Comparison of ENCODE assay signal across 28 cellular contexts in the genomic region with DNA sequence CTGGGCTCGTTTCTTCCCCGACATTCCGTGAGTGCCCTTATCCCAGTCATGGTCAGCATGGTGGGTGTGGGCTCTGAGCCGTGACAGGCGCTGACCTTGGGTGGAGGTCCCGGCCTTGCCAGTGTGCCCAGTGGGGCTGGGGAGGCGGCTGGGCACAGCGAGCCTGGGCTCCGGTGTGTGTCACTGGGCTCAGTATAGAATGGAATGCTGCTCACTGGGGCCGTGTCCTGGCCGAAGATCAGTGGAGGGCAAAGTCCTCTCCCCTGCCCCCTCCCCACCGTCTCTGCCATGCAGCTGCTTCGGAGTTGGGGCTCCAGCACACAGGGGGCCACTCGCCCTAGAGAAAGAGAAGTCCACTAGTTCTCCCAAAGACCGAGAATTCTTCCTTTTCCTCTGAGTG.
DNase-seq lines count a peak whose midpoint lies in the region; FAIRE-seq and TF ChIP-seq lines count a peak whose summit lies in the region.
"Had no signal": no experiment of that assay in that cellular context is flagged by ENCODE, and none has a peak within 500 bp of the region (broad histone marks: within the 10 kb centered on the region; RNA-seq: fewer than 3 reads in every experiment).

No MANE protein-coding gene starts in this region.

- peaks cover 24 to 31% of the 10 kb centered on the region in 2 donors for H3K4me1 ChIP-seq in kidney (ENCODE audit: control insufficient read depth in 1 of 2, insufficient read depth in 1 of 2, low read depth in 1 of 2, low read length in 2 of 2)
- H3K4me1 ChIP-seq: HAP-1, thyroid gland had no signal

- DNase-seq in HuH-7 (ENCODE audit: low spot score): peak; percentile 61
- DNase-seq in glomerular visceral epithelial cell (ENCODE audit: extremely low spot score): peak; percentile 26
- DNase-seq in kidney: peak; percentile 68
- peak; percentile 25 for DNase-seq in renal cortical epithelial cell (ENCODE audit: low read depth)
- DNase-seq in activated T-cell treated with anti-CD3 and anti-CD28 coated beads, Interleukin-2, amount 50 U/mL, for 48 hours: no peak
- DNase-seq in activated CD8-positive, alpha-beta memory T cell treated with anti-CD3 and anti-CD28 coated beads for 24 hours: no peak
- no peak for DNase-seq in HFFc6
- DNase-seq in activated effector memory CD4-positive, alpha-beta T cell treated with anti-CD3 and anti-CD28 coated beads, Interleukin-2, amount 50 U/mL, for 16 hours: no peak
- DNase-seq: activated CD4-positive, alpha-beta T cell treated with anti-CD3 and anti-CD28 coated beads for 1 hour; activated CD8-positive, alpha-beta T cell treated with anti-CD3 and anti-CD28 coated beads for 36 hours; amniotic stem cell; brain microvascular endothelial cell; CD8-positive, alpha-beta T cell; DMS 273 treated with DMSO at 0.1 percent for 48 hours; IMR-90; islet precursor cell; NCI-H226; nephron progenitor cell; SHP77; stimulated activated CD4-positive, alpha-beta T cell treated with anti-CD3 and anti-CD28 coated beads, Interleukin-2, amount 100 ng/mL, for 48 hours; thyroid gland; uterus had no signal

- no peaks in the 10 kb centered on the region for H3K9me3 Mint-ChIP-seq in HFFc6
- H3K9me3 Mint-ChIP-seq: activated CD8-positive, alpha-beta T cell treated with anti-CD3 and anti-CD28 coated beads for 36 hours; activated naive CD4-positive, alpha-beta T cell treated with anti-CD3 and anti-CD28 coated beads, Interleukin-2, amount 50 U/mL, for 24 hours; activated T-helper 2 cell treated with anti-CD3 and anti-CD28 coated beads, Interferon-gamma antibody, Interleukin-2, Interleukin-4, amounts not matched to agents 10 μg/mL and 5 μg/mL and 100 μg/mL, durations not matched to agents 14 hours and 24 hours and 36 hours; CD8-positive, alpha-beta T cell; nephron progenitor cell; T-helper 2 cell treated with Interferon-gamma antibody and Interleukin-4, amounts not matched to agents 5 μg/mL and 100 μg/mL, for 36 hours had no signal

- H3K36me3 ChIP-seq in kidney (ENCODE audit: control insufficient read depth in 1 of 2, insufficient read depth in 2 of 2, low read length in 2 of 2): peaks cover 0 to 2% of the 10 kb centered on the region in 2 donors
- H3K36me3 ChIP-seq: brain microvascular endothelial cell, HAP-1, thyroid gland, uterus had no signal

- intact Hi-C loops in kidney (cut with DNase I): no loop called here

- no peak for TF ChIP-seq CTCF in kidney (IDR thresholded peaks at IDR 0.05; ENCODE audit: borderline replicate concordance, extremely low read depth, insufficient read depth)
- no peak for TF ChIP-seq CTCF in HFFc6 (IDR thresholded peaks at IDR 0.05)

- FAIRE-seq in kidney (lab: Jason Lieb, UNC): no peak

- peaks cover 11% of the 10 kb centered on the region for H3K4me1 Mint-ChIP-seq in HFFc6 (ENCODE audit: low read depth)
- H3K4me1 Mint-ChIP-seq: activated naive CD4-positive, alpha-beta T cell treated with anti-CD3 and anti-CD28 coated beads, Interleukin-2, amount 50 U/mL, for 24 hours; B cell had no signal

- no peak overlapping the region for H3K4me3 ChIP-seq in kidney (ENCODE audit: low read length in 2 of 2)
- H3K4me3 ChIP-seq: HAP-1, lung, thyroid gland, uterus had no signal

- H3K27ac Mint-ChIP-seq in HFFc6: no peak overlapping the region
- H3K27ac Mint-ChIP-seq: activated CD8-positive, alpha-beta T cell treated with anti-CD3 and anti-CD28 coated beads for 36 hours; activated naive CD4-positive, alpha-beta T cell treated with anti-CD3 and anti-CD28 coated beads, Interleukin-2, amount 50 U/mL, for 24 hours; activated T-helper 2 cell treated with anti-CD3 and anti-CD28 coated beads, Interferon-gamma antibody, Interleukin-2, Interleukin-4, amounts not matched to agents 10 μg/mL and 5 μg/mL and 100 μg/mL, durations not matched to agents 14 hours and 24 hours and 36 hours; B cell; CD8-positive, alpha-beta T cell; nephron progenitor cell; T-helper 2 cell treated with Interferon-gamma antibody and Interleukin-4, amounts not matched to agents 5 μg/mL and 100 μg/mL, for 36 hours had no signal

- H3K27ac ChIP-seq in kidney (ENCODE audit: low read depth in 2 of 2, low read length in 2 of 2): peak overlapping the region in 1 of 2 donors; percentile 41
- H3K27ac ChIP-seq: brain microvascular endothelial cell, thyroid gland, uterus had no signal

- H3K27me3 Mint-ChIP-seq in HFFc6 (ENCODE audit: insufficient read depth): peaks cover 10% of the 10 kb centered on the region
- H3K27me3 Mint-ChIP-seq: activated CD8-positive, alpha-beta T cell treated with anti-CD3 and anti-CD28 coated beads for 36 hours; activated naive CD4-positive, alpha-beta T cell treated with anti-CD3 and anti-CD28 coated beads, Interleukin-2, amount 50 U/mL, for 24 hours had no signal

- H3K9ac ChIP-seq in kidney (ENCODE audit: low read length in 2 of 2): no peak overlapping the region

- H3K4me3 Mint-ChIP-seq in HFFc6: no peak overlapping the region
- H3K4me3 Mint-ChIP-seq: activated CD8-positive, alpha-beta T cell treated with anti-CD3 and anti-CD28 coated beads for 36 hours; activated naive CD4-positive, alpha-beta T cell treated with anti-CD3 and anti-CD28 coated beads, Interleukin-2, amount 50 U/mL, for 24 hours; B cell; CD8-positive, alpha-beta T cell; nephron progenitor cell; T-helper 2 cell treated with Interferon-gamma antibody and Interleukin-4, amounts not matched to agents 5 μg/mL and 100 μg/mL, for 36 hours had no signal

- no peaks in the 10 kb centered on the region for H3K9me3 ChIP-seq in kidney (ENCODE audit: control insufficient read depth in 1 of 2, low read length in 2 of 2)
- H3K9me3 ChIP-seq: HAP-1, thyroid gland, uterus had no signal

- peaks cover 7% of the 10 kb centered on the region; the same call in 1 of the 2 replicates for H3K36me3 Mint-ChIP-seq in HFFc6 (ENCODE audit: low read depth)
- H3K36me3 Mint-ChIP-seq: activated naive CD4-positive, alpha-beta T cell treated with anti-CD3 and anti-CD28 coated beads, Interleukin-2, amount 50 U/mL, for 24 hours; CD8-positive, alpha-beta T cell had no signal

Comparison
In these comparisons a context has a peak if more than half of its experiments do, and no peak if none do; other contexts are left out.
1. DNase-seq: peak in HuH-7 (single experiment), glomerular visceral epithelial cell (single experiment), kidney (single experiment) and renal cortical epithelial cell (single experiment); none in activated T-cell treated with anti-CD3 and anti-CD28 coated beads, Interleukin-2, amount 50 U/mL, for 48 hours (0 of 2), activated CD8-positive, alpha-beta memory T cell treated with anti-CD3 and anti-CD28 coated beads for 24 hours (single experiment), HFFc6 (single experiment) and activated effector memory CD4-positive, alpha-beta T cell treated with anti-CD3 and anti-CD28 coated beads, Interleukin-2, amount 50 U/mL, for 16 hours (single experiment).